Comparison of ENCODE assay signal across 3 cellular contexts in genomic region chr12:24048446-24048845, GRCh38.
A peak's percentile ranks its signal among the peaks of the same experiment; 100 is the strongest.
TF ChIP-seq lines count a peak whose summit lies in the region.

No MANE protein-coding gene starts in this region.

TF ChIP-seq in SK-N-SH treated with all-trans-retinoic acid at 6 μM for 48 hours, 23 proteins besides CTCF, POLR2A, EP300 and RAD21:
- no peak for TF ChIP-seq CSRNP3 (CRISPR knock-in tag; IDR thresholded peaks at IDR 0.05)
- no peak for TF ChIP-seq OSR1 (CRISPR knock-in tag; IDR thresholded peaks at IDR 0.05)
- peak; percentile 98 for TF ChIP-seq ZNF8 (CRISPR knock-in tag; IDR thresholded peaks at IDR 0.05)

TF ChIP-seq in SK-N-SH, 30 proteins besides CTCF, POLR2A, EP300 and RAD21 (continued from another document):
- TF ChIP-seq TAF1 (IDR thresholded peaks at IDR 0.05; ENCODE audit: borderline replicate concordance, low read depth, low read length) (no peak), MAX (IDR thresholded peaks at IDR 0.05; ENCODE audit: low read depth) (no peak), SMC3 (IDR thresholded peaks at IDR 0.05; ENCODE audit: low read depth, low read length) (no peak), YY1 (IDR thresholded peaks at IDR 0.05; ENCODE audit: low read depth) (no peak), RCOR1 (IDR thresholded peaks at IDR 0.05; ENCODE audit: low read length) (no peak), ELF1 (IDR thresholded peaks at IDR 0.05) (no peak), FOXJ3 (CRISPR knock-in tag; IDR thresholded peaks at IDR 0.05) (no peak), USF2 (IDR thresholded peaks at IDR 0.05; ENCODE audit: borderline replicate concordance, low read depth, low read length) (no peak), CHD2 (IDR thresholded peaks at IDR 0.05; ENCODE audit: low read length, partially characterized antibody) (no peak), REST (IDR thresholded peaks at IDR 0.05; ENCODE audit: low read depth, low read length) (no peak), NFIC (IDR thresholded peaks at IDR 0.05; ENCODE audit: borderline replicate concordance) (no peak), GABPA (IDR thresholded peaks at IDR 0.05; ENCODE audit: low read depth) (no peak), FOSL2 (IDR thresholded peaks at IDR 0.05; ENCODE audit: borderline replicate concordance, low read depth) (no peak)

TF ChIP-seq in K562, 482 proteins besides CTCF, POLR2A, EP300 and RAD21:
- TF ChIP-seq, protein P1, sequence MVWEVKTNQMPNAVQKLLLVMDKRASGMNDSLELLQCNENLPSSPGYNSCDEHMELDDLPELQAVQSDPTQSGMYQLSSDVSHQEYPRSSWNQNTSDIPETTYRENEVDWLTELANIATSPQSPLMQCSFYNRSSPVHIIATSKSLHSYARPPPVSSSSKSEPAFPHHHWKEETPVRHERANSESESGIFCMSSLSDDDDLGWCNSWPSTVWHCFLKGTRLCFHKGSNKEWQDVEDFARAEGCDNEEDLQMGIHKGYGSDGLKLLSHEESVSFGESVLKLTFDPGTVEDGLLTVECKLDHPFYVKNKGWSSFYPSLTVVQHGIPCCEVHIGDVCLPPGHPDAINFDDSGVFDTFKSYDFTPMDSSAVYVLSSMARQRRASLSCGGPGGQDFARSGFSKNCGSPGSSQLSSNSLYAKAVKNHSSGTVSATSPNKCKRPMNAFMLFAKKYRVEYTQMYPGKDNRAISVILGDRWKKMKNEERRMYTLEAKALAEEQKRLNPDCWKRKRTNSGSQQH (CRISPR knock-in tag; IDR thresholded peaks at IDR 0.05), result no peak
- no peak for TF ChIP-seq PTTG1 (tag; IDR thresholded peaks at IDR 0.05; ENCODE audit: low read depth)
- TF ChIP-seq ZNF146 (CRISPR knock-in tag; IDR thresholded peaks at IDR 0.05; ENCODE audit: unreplicated experiment), result peak; percentile 12
